22 cellular contexts compared by ENCODE assay signal in the genomic region with DNA sequence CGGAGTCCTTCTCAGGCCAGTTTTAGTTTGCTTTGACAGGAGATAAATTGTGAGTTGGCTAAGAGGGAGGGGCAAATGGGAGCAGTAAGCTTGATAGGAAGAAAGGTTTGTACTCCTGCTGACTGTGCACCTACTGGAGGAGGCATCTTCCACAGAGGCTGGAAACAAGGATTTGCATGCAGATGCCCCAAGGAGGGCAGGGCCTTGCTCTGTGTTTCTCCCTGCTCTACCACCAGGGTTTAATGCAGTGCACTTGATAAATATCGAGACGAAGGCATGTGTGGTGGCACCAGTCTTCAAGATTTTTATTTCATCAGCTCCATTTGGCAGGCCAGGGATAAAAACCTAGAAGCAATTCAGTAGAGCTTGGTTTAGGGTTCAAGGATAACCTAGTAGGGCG.
DNase-seq lines count a peak whose midpoint lies in the region; ATAC-seq and TF ChIP-seq lines count a peak whose summit lies in the region.
"Had no signal": no experiment of that assay in that cellular context is flagged by ENCODE, and none has a peak within 500 bp of the region (broad histone marks: within the 10 kb centered on the region; RNA-seq: fewer than 3 reads in every experiment).

No MANE protein-coding gene starts in this region.

- no peaks in the 10 kb centered on the region for H3K36me3 Mint-ChIP-seq in stimulated activated naive CD8-positive, alpha-beta T cell treated with anti-CD3 and anti-CD28 coated beads, Interleukin-15, Interleukin-2, amounts not matched to agents 100 ng/mL and 50 ng/mL, for 24 hours (ENCODE audit: low read depth)
- H3K36me3 Mint-ChIP-seq in osteocyte (ENCODE audit: unreplicated experiment) (no peaks in the 10 kb centered on the region), neural progenitor cell (no peaks in the 10 kb centered on the region)

- no peak overlapping the region for H3K4me3 Mint-ChIP-seq in stimulated activated naive CD8-positive, alpha-beta T cell treated with anti-CD3 and anti-CD28 coated beads, Interleukin-15, Interleukin-2, amounts not matched to agents 100 ng/mL and 50 ng/mL, for 24 hours
- H3K4me3 Mint-ChIP-seq in stimulated activated naive CD8-positive, alpha-beta T cell treated with anti-CD3 and anti-CD28 coated beads, Interleukin-15, amount 100 ng/mL, for 72 hours = no peak overlapping the region
- no peak overlapping the region for H3K4me3 Mint-ChIP-seq in osteocyte (ENCODE audit: unreplicated experiment)
- H3K4me3 Mint-ChIP-seq in neural progenitor cell = no peak overlapping the region
- H3K4me3 Mint-ChIP-seq: B cell; CD4-positive, alpha-beta T cell; CD8-positive, alpha-beta T cell had no signal

- DNase-seq in stimulated activated naive CD8-positive, alpha-beta T cell treated with anti-CD3 and anti-CD28 coated beads, Interleukin-15, amount 100 ng/mL, for 72 hours = no peak
- DNase-seq in esophagus muscularis mucosa (ENCODE audit: extremely low spot score) (peak; percentile 64), osteocyte (ENCODE audit: extremely low spot score, unreplicated experiment) (peak; percentile 49), HK-2 (ENCODE audit: unreplicated experiment) (no peak), neural progenitor cell (ENCODE audit: low spot score) (no peak)
- DNase-seq: AML-193; Caco-2; Calu3; CD4-positive, alpha-beta T cell; CD8-positive, alpha-beta T cell; DMS79; DND-41; EL; GDM1 had no signal

- intact Hi-C loops in esophagus muscularis mucosa (cut with DNase I) = no loop called here

- H3K9me3 ChIP-seq in esophagus muscularis mucosa (peaks cover 0 to 11% (median 8%) of the 10 kb centered on the region in 4 donors), neural progenitor cell (ENCODE audit: low read depth) (no peaks in the 10 kb centered on the region)
- H3K9me3 ChIP-seq: A549, Caco-2 had no signal

- no peaks in the 10 kb centered on the region for H3K4me1 ChIP-seq in esophagus muscularis mucosa
- H3K4me1 ChIP-seq in neural progenitor cell = no peaks in the 10 kb centered on the region
- H3K4me1 ChIP-seq: A549, Caco-2 had no signal

- H3K27ac ChIP-seq in esophagus muscularis mucosa (replicated peaks in 1 of 4) = no peak overlapping the region
- H3K27ac ChIP-seq in neural progenitor cell = no peak overlapping the region
- H3K27ac ChIP-seq: 22Rv1; A549; BLaER1 treated with 17β-estradiol and CSF1 and Interleukin-3, amounts not matched to agents 10 nM and 100 nM; C4-2B had no signal

- TF ChIP-seq CTCF in esophagus muscularis mucosa (IDR thresholded peaks at IDR 0.05) = no peak
- TF ChIP-seq CTCF in osteocyte (IDR thresholded peaks at IDR 0.05) = no peak
- no peak for TF ChIP-seq CTCF in neural progenitor cell (IDR thresholded peaks at IDR 0.05)

- no peak for TF ChIP-seq EP300 in esophagus muscularis mucosa (IDR thresholded peaks at IDR 0.05)

- H4K20me1 ChIP-seq in neural progenitor cell (ENCODE audit: low read depth) = no peaks in the 10 kb centered on the region
- H4K20me1 ChIP-seq: BLaER1 treated with 17β-estradiol and CSF1 and Interleukin-3, amounts not matched to agents 10 nM and 100 nM had no signal

- H3K79me2 ChIP-seq in neural progenitor cell (ENCODE audit: low read depth) = no peaks in the 10 kb centered on the region

- WGBS in esophagus muscularis mucosa = 77% methylated on average over 4 of the region's 4 CpGs

- no peak for ATAC-seq in stimulated activated naive CD8-positive, alpha-beta T cell treated with anti-CD3 and anti-CD28 coated beads, Interleukin-15, amount 100 ng/mL, for 72 hours
- ATAC-seq in HG02571 (IDR thresholded peaks at IDR 0.05; ENCODE audit: unreplicated experiment) = no peak
- ATAC-seq: A549; CD8-positive, alpha-beta T cell; GM12878 had no signal

- H3K9ac ChIP-seq in neural progenitor cell = no peak overlapping the region
- H3K9ac ChIP-seq: BLaER1 treated with 17β-estradiol and CSF1 and Interleukin-3, amounts not matched to agents 10 nM and 100 nM had no signal

- peaks cover 16% of the 10 kb centered on the region for H3K9me3 Mint-ChIP-seq in stimulated activated naive CD8-positive, alpha-beta T cell treated with anti-CD3 and anti-CD28 coated beads, Interleukin-15, Interleukin-2, amounts not matched to agents 100 ng/mL and 50 ng/mL, for 24 hours
- peaks cover 15 to 16% of the 10 kb centered on the region in 2 donors for H3K9me3 Mint-ChIP-seq in stimulated activated naive CD8-positive, alpha-beta T cell treated with anti-CD3 and anti-CD28 coated beads, Interleukin-15, amount 100 ng/mL, for 72 hours
- peaks cover 25% of the 10 kb centered on the region for H3K9me3 Mint-ChIP-seq in osteocyte (ENCODE audit: unreplicated experiment)
- peaks cover 14% of the 10 kb centered on the region for H3K9me3 Mint-ChIP-seq in neural progenitor cell

- H3F3A ChIP-seq in neural progenitor cell (ENCODE audit: low read depth) = no peaks in the 10 kb centered on the region

- H3K4me1 Mint-ChIP-seq in stimulated activated naive CD8-positive, alpha-beta T cell treated with anti-CD3 and anti-CD28 coated beads, Interleukin-15, Interleukin-2, amounts not matched to agents 100 ng/mL and 50 ng/mL, for 24 hours (ENCODE audit: low read depth) = no peaks in the 10 kb centered on the region
- no peaks in the 10 kb centered on the region for H3K4me1 Mint-ChIP-seq in stimulated activated naive CD8-positive, alpha-beta T cell treated with anti-CD3 and anti-CD28 coated beads, Interleukin-15, amount 100 ng/mL, for 72 hours
- H3K4me1 Mint-ChIP-seq in osteocyte (ENCODE audit: unreplicated experiment) = no peaks in the 10 kb centered on the region
- no peaks in the 10 kb centered on the region for H3K4me1 Mint-ChIP-seq in neural progenitor cell
- H3K4me1 Mint-ChIP-seq: B cell had no signal

- H3K4me2 ChIP-seq in neural progenitor cell = no peak overlapping the region
- H3K4me2 ChIP-seq: A549; BLaER1 treated with 17β-estradiol and CSF1 and Interleukin-3, amounts not matched to agents 10 nM and 100 nM had no signal

- peak overlapping the region; percentile 11 for H3K27ac Mint-ChIP-seq in stimulated activated naive CD8-positive, alpha-beta T cell treated with anti-CD3 and anti-CD28 coated beads, Interleukin-15, Interleukin-2, amounts not matched to agents 100 ng/mL and 50 ng/mL, for 24 hours
- H3K27ac Mint-ChIP-seq in stimulated activated naive CD8-positive, alpha-beta T cell treated with anti-CD3 and anti-CD28 coated beads, Interleukin-15, amount 100 ng/mL, for 72 hours = no peak overlapping the region
- no peak overlapping the region for H3K27ac Mint-ChIP-seq in osteocyte (ENCODE audit: unreplicated experiment)
- no peak overlapping the region for H3K27ac Mint-ChIP-seq in neural progenitor cell
- H3K27ac Mint-ChIP-seq: B cell; CD4-positive, alpha-beta T cell; CD8-positive, alpha-beta T cell had no signal

- TF ChIP-seq POLR2A in esophagus muscularis mucosa (IDR thresholded peaks at IDR 0.05; ENCODE audit: low read depth) = no peak

- peaks cover 11% of the 10 kb centered on the region for H3K27me3 Mint-ChIP-seq in stimulated activated naive CD8-positive, alpha-beta T cell treated with anti-CD3 and anti-CD28 coated beads, Interleukin-15, Interleukin-2, amounts not matched to agents 100 ng/mL and 50 ng/mL, for 24 hours
- peaks cover 8% of the 10 kb centered on the region for H3K27me3 Mint-ChIP-seq in stimulated activated naive CD8-positive, alpha-beta T cell treated with anti-CD3 and anti-CD28 coated beads, Interleukin-15, amount 100 ng/mL, for 72 hours
- H3K27me3 Mint-ChIP-seq in osteocyte (ENCODE audit: unreplicated experiment) (no peaks in the 10 kb centered on the region), neural progenitor cell (ENCODE audit: insufficient read depth, low read depth) (peaks cover 7% of the 10 kb centered on the region)

- H3K4me3 ChIP-seq in esophagus muscularis mucosa = no peak overlapping the region
- H3K4me3 ChIP-seq in neural progenitor cell = no peak overlapping the region
- H3K4me3 ChIP-seq: A549; BLaER1 treated with 17β-estradiol and CSF1 and Interleukin-3, amounts not matched to agents 10 nM and 100 nM; GM12878 had no signal

- H3K27me3 ChIP-seq in esophagus muscularis mucosa (no peaks in the 10 kb centered on the region), neural progenitor cell (no peaks in the 10 kb centered on the region)
- H3K27me3 ChIP-seq: BLaER1 treated with 17β-estradiol and CSF1 and Interleukin-3, amounts not matched to agents 10 nM and 100 nM had no signal

- H3K36me3 ChIP-seq in esophagus muscularis mucosa = no peaks in the 10 kb centered on the region
- no peaks in the 10 kb centered on the region for H3K36me3 ChIP-seq in neural progenitor cell
- H3K36me3 ChIP-seq: BLaER1 treated with 17β-estradiol and CSF1 and Interleukin-3, amounts not matched to agents 10 nM and 100 nM had no signal

- H2AFZ ChIP-seq in neural progenitor cell (replicated peaks) = no peak overlapping the region

Comparison
In these comparisons a context has a peak if more than half of its experiments do, and no peak if none do; other contexts are left out.
1. DNase-seq: peak in esophagus muscularis mucosa (single experiment) and osteocyte (single experiment); none in stimulated activated naive CD8-positive, alpha-beta T cell treated with anti-CD3 and anti-CD28 coated beads, Interleukin-15, amount 100 ng/mL, for 72 hours (0 of 2), HK-2 (single experiment) and neural progenitor cell (single experiment).